In genomic region chr17:2095536-2095910, GRCh38 we compare ENCODE assay signal across 15 cellular contexts. TPM values are rescaled to one million over a fixed set of nuclear protein-coding genes. Genes with fewer than 3 reads are reported as not detected.
DNase-seq lines count a peak whose midpoint lies in the region; ATAC-seq, FAIRE-seq and TF ChIP-seq lines count a peak whose summit lies in the region.
"Had no signal": no experiment of that assay in that cellular context is flagged by ENCODE, and none has a peak within 500 bp of the region (broad histone marks: within the 10 kb centered on the region; RNA-seq: fewer than 3 reads in every experiment).

No MANE protein-coding gene starts in this region.

- no peak for TF ChIP-seq CTCF in C4-2B (conservative IDR thresholded peaks at IDR 0.05)
- TF ChIP-seq CTCF in astrocyte (IDR thresholded peaks at IDR 0.05; ENCODE audit: insufficient read depth, low read depth, low read length), result no peak
- TF ChIP-seq CTCF in sigmoid colon (IDR thresholded peaks at IDR 0.05), result no peak

- H3K27me3 ChIP-seq in astrocyte (ENCODE audit: insufficient read depth, low read length), result no peaks in the 10 kb centered on the region
- H3K27me3 ChIP-seq in iPS-15b (ENCODE audit: control insufficient read depth, insufficient read depth, low read length), result no peaks in the 10 kb centered on the region
- no peaks in the 10 kb centered on the region for H3K27me3 ChIP-seq in sigmoid colon

- H3K9me3 ChIP-seq in astrocyte (ENCODE audit: insufficient read depth, low read depth, low read length) (no peaks in the 10 kb centered on the region), iPS-15b (ENCODE audit: control insufficient read depth, insufficient read depth, low read length) (no peaks in the 10 kb centered on the region), sigmoid colon (no peaks in the 10 kb centered on the region)

- peaks cover 6% of the 10 kb centered on the region for H3K79me2 ChIP-seq in astrocyte (ENCODE audit: insufficient read depth, low read length)

- H3K9ac ChIP-seq in astrocyte (ENCODE audit: low read length) (peak overlapping the region; percentile 55), iPS-15b (ENCODE audit: low read depth, low read length) (peak overlapping the region; percentile 24)

- peak overlapping the region; percentile 32 for H3K4me2 ChIP-seq in astrocyte (ENCODE audit: low read length)

- H3K4me3 ChIP-seq in astrocyte (ENCODE audit: insufficient read depth, low read depth, low read length) (no peak overlapping the region), iPS-15b (ENCODE audit: low read depth, low read length) (no peak overlapping the region), sigmoid colon (no peak overlapping the region)

- TF ChIP-seq EP300 in sigmoid colon (IDR thresholded peaks at IDR 0.05), result no peak

- DNase-seq in astrocyte (ENCODE audit: low read depth) (no peak), sigmoid colon (no peak), T1000 (lab: John Stamatoyannopoulos, UW) (no peak), DMS79 (lab: John Stamatoyannopoulos, UW) (no peak), RKO (ENCODE audit: low spot score) (no peak)
- DNase-seq: activated CD4-positive, alpha-beta T cell treated with anti-CD3 and anti-CD28 coated beads, Interleukin-2, amount 50 U/mL, for 4 hours; activated T-cell treated with anti-CD3 and anti-CD28 coated beads, Interleukin-2, amount 50 U/mL, for 4 hours; NCI-H1048; NCI-H2107; stimulated activated naive CD4-positive, alpha-beta T cell treated with Interleukin-2 at 50 U/mL for 16 hours had no signal

- H3K36me3 Mint-ChIP-seq in astrocyte (ENCODE audit: low read depth, unreplicated experiment), result peaks cover 5% of the 10 kb centered on the region

- intact Hi-C loops in sigmoid colon (cut with DNase I), result loop anchor here (1.0 kb wide), 1 partner anchor 149 kb away; no protein-coding TSS in a partner anchor

- no peaks in the 10 kb centered on the region for H3K27me3 Mint-ChIP-seq in astrocyte (ENCODE audit: low read depth, unreplicated experiment)

- H3K4me1 ChIP-seq in astrocyte (ENCODE audit: insufficient read depth, low read length) (peaks cover 24% of the 10 kb centered on the region), iPS-15b (ENCODE audit: control insufficient read depth, insufficient read depth, low read length) (peaks cover 9% of the 10 kb centered on the region), sigmoid colon (peaks cover 0 to 24% (median 16%) of the 10 kb centered on the region in 4 donors)

- no peaks in the 10 kb centered on the region for H4K20me1 ChIP-seq in astrocyte (ENCODE audit: insufficient read depth, low read length)

- no peak overlapping the region for H3K4me3 Mint-ChIP-seq in astrocyte (ENCODE audit: unreplicated experiment)
- H3K4me3 Mint-ChIP-seq: activated T-cell treated with anti-CD3 and anti-CD28 coated beads, Interleukin-2, amount 50 U/mL, for 4 hours had no signal

- no peak overlapping the region for H3K27ac Mint-ChIP-seq in astrocyte (ENCODE audit: unreplicated experiment)

- no peak overlapping the region for H2AFZ ChIP-seq in astrocyte (ENCODE audit: low read depth, low read length)

- no peaks in the 10 kb centered on the region for H3K36me3 ChIP-seq in astrocyte (ENCODE audit: insufficient read depth, low read length)
- H3K36me3 ChIP-seq in iPS-15b (ENCODE audit: control insufficient read depth, insufficient read depth, low read length), result no peaks in the 10 kb centered on the region
- H3K36me3 ChIP-seq in sigmoid colon, result no peaks in the 10 kb centered on the region

- no peaks in the 10 kb centered on the region for H3K9me3 Mint-ChIP-seq in astrocyte (ENCODE audit: unreplicated experiment)
- H3K9me3 Mint-ChIP-seq: activated T-cell treated with anti-CD3 and anti-CD28 coated beads, Interleukin-2, amount 50 U/mL, for 4 hours had no signal

- WGBS in sigmoid colon, 2 donors, result 91 to 92% methylated on average over 10 of the region's 10 CpGs

- no peak for TF ChIP-seq POLR2A in sigmoid colon (IDR thresholded peaks at IDR 0.05)

- H3K27ac ChIP-seq in C4-2B (peak overlapping the region; percentile 62), astrocyte (ENCODE audit: low read depth, low read length) (peak overlapping the region; percentile 42), sigmoid colon (peak overlapping the region in 3 of 4 donors; percentile 24 to 51 (median 29))
- H3K27ac ChIP-seq: HL-60 had no signal

- no peak for FAIRE-seq in astrocyte (lab: Jason Lieb, UNC)
- FAIRE-seq: TTC549 had no signal

- no peak for ATAC-seq in GM21825 (IDR thresholded peaks at IDR 0.05; ENCODE audit: unreplicated experiment)
- ATAC-seq: activated T-cell treated with anti-CD3 and anti-CD28 coated beads, Interleukin-2, amount 50 U/mL, for 4 hours had no signal

- peaks cover 24% of the 10 kb centered on the region for H3K4me1 Mint-ChIP-seq in astrocyte (ENCODE audit: low read depth, unreplicated experiment)

RNA-seq across cellular contexts. Expression of gene HIC1, which starts 40.6 kb away (rescaled TPM):
- total RNA-seq in astrocyte, result 9.0 and 14.5 TPM in 2 replicates
- 10 to 100 TPM; 10.4 to 44.9 (median 24.8) TPM for total RNA-seq in sigmoid colon
- polyA plus RNA-seq in sigmoid colon, result 1 to 10 TPM; 1.6 to 5.4 (median 5.1) TPM

RNA-seq across cellular contexts. Expression of gene OVCA2, which starts 53.7 kb away (rescaled TPM):
- total RNA-seq in astrocyte, result 32.8 and 36.8 TPM in 2 replicates
- 10 to 100 TPM; 26.3 to 43.0 (median 32.9) TPM for total RNA-seq in sigmoid colon
- 10 to 100 TPM; 61.3 to 66.8 (median 63.3) TPM for polyA plus RNA-seq in sigmoid colon
